ENCODE assay signal across 13 cellular contexts in the genomic region with DNA sequence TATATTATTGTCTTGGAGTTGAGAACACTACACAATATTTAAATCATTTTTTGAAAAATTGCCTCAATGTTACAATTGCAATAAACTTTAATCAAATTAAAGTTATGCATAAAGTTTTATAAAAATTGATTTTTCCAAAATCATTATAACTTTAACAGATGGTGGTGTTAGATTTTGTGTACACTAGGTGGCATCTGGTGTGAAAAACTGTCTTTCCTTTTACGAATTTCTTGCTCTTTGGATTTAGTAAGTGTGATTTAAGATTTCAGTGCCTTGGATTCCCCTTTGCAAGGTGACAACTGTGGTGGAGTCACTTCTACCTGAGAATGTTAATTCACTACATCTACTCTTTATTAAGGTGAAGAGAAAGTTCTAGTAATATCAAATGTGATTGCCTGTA.
DNase-seq lines count a peak whose midpoint lies in the region; ATAC-seq, FAIRE-seq and TF ChIP-seq lines count a peak whose summit lies in the region.
"Had no signal": no experiment of that assay in that cellular context is flagged by ENCODE, and none has a peak within 500 bp of the region (broad histone marks: within the 10 kb centered on the region; RNA-seq: fewer than 3 reads in every experiment).

No MANE protein-coding gene starts in this region.

- ATAC-seq in activated CD8-positive, alpha-beta T cell treated with anti-CD3 and anti-CD28 coated beads for 36 hours = no peak
- ATAC-seq: activated naive CD8-positive, alpha-beta T cell treated with anti-CD3 and anti-CD28 coated beads, Interleukin-2, amount 50 U/mL, for 24 hours; effector memory CD8-positive, alpha-beta T cell had no signal

- in situ Hi-C loops in astrocyte of the spinal cord (cut with HindIII; ENCODE audit: low sequenced_read_pairs) = no loop called here

- intact Hi-C loops in activated T-helper 1 cell treated with anti-CD3 and anti-CD28 coated beads, Interleukin-12 subunit alpha, Interleukin-12 subunit beta, Interleukin-2, Interleukin-4 antibody, amounts not matched to agents 30 ng/mL and 10 ng/mL and 1 ng/mL, durations not matched to agents 14 hours and 24 hours and 36 hours (cut with micrococcal nuclease) = loop anchor here (5.0 kb wide), 1 partner anchor 136 kb away; no protein-coding TSS in a partner anchor
- intact Hi-C loops in activated CD8-positive, alpha-beta T cell treated with anti-CD3 and anti-CD28 coated beads for 36 hours (cut with micrococcal nuclease) = loop anchor here (10.0 kb wide), 1 partner anchor 138 kb away; no protein-coding TSS in a partner anchor

- no peak overlapping the region for H3K4me3 ChIP-seq in astrocyte of the spinal cord (ENCODE audit: low read depth, low read length)

- no peak overlapping the region for H3K27ac Mint-ChIP-seq in activated T-helper 1 cell treated with anti-CD3 and anti-CD28 coated beads, Interleukin-12 subunit alpha, Interleukin-12 subunit beta, Interleukin-2, Interleukin-4 antibody, amounts not matched to agents 30 ng/mL and 10 ng/mL and 1 ng/mL, durations not matched to agents 14 hours and 24 hours and 36 hours
- no peak overlapping the region for H3K27ac Mint-ChIP-seq in activated CD8-positive, alpha-beta T cell treated with anti-CD3 and anti-CD28 coated beads for 36 hours
- H3K27ac Mint-ChIP-seq: activated naive CD8-positive, alpha-beta T cell treated with anti-CD3 and anti-CD28 coated beads, Interleukin-2, amount 50 U/mL, for 24 hours; effector memory CD8-positive, alpha-beta T cell had no signal

- H3K27me3 Mint-ChIP-seq in activated T-helper 1 cell treated with anti-CD3 and anti-CD28 coated beads, Interleukin-12 subunit alpha, Interleukin-12 subunit beta, Interleukin-2, Interleukin-4 antibody, amounts not matched to agents 30 ng/mL and 10 ng/mL and 1 ng/mL, durations not matched to agents 14 hours and 24 hours and 36 hours (ENCODE audit: insufficient read depth) = peaks cover 5% of the 10 kb centered on the region
- peaks cover 2% of the 10 kb centered on the region for H3K27me3 Mint-ChIP-seq in activated CD8-positive, alpha-beta T cell treated with anti-CD3 and anti-CD28 coated beads for 36 hours

- FAIRE-seq in A204.1 (lab: Jason Lieb, UNC) = peak; percentile 11
- FAIRE-seq: GM18507 had no signal

- H3K4me3 Mint-ChIP-seq in activated T-helper 1 cell treated with anti-CD3 and anti-CD28 coated beads, Interleukin-12 subunit alpha, Interleukin-12 subunit beta, Interleukin-2, Interleukin-4 antibody, amounts not matched to agents 30 ng/mL and 10 ng/mL and 1 ng/mL, durations not matched to agents 14 hours and 24 hours and 36 hours = no peak overlapping the region
- no peak overlapping the region for H3K4me3 Mint-ChIP-seq in activated CD8-positive, alpha-beta T cell treated with anti-CD3 and anti-CD28 coated beads for 36 hours
- H3K4me3 Mint-ChIP-seq: activated naive CD8-positive, alpha-beta T cell treated with anti-CD3 and anti-CD28 coated beads, Interleukin-2, amount 50 U/mL, for 24 hours; effector memory CD8-positive, alpha-beta T cell had no signal

- POLR2A ChIA-PET in activated CD8-positive, alpha-beta T cell treated with anti-CD3 and anti-CD28 coated beads for 36 hours (lab: Charles Lee) = no interaction called here

- H3K4me1 Mint-ChIP-seq in activated T-helper 1 cell treated with anti-CD3 and anti-CD28 coated beads, Interleukin-12 subunit alpha, Interleukin-12 subunit beta, Interleukin-2, Interleukin-4 antibody, amounts not matched to agents 30 ng/mL and 10 ng/mL and 1 ng/mL, durations not matched to agents 14 hours and 24 hours and 36 hours (ENCODE audit: low read depth) = no peaks in the 10 kb centered on the region
- no peaks in the 10 kb centered on the region for H3K4me1 Mint-ChIP-seq in activated CD8-positive, alpha-beta T cell treated with anti-CD3 and anti-CD28 coated beads for 36 hours (ENCODE audit: low read depth)
- H3K4me1 Mint-ChIP-seq: activated naive CD8-positive, alpha-beta T cell treated with anti-CD3 and anti-CD28 coated beads, Interleukin-2, amount 50 U/mL, for 24 hours had no signal

- TF ChIP-seq CTCF in astrocyte of the spinal cord (IDR thresholded peaks at IDR 0.05; ENCODE audit: low read depth, low read length) = peak; percentile 32
- no peak for TF ChIP-seq CTCF in activated CD8-positive, alpha-beta T cell treated with anti-CD3 and anti-CD28 coated beads for 36 hours (IDR thresholded peaks at IDR 0.05)

- no peaks in the 10 kb centered on the region for H3K9me3 Mint-ChIP-seq in activated T-helper 1 cell treated with anti-CD3 and anti-CD28 coated beads, Interleukin-12 subunit alpha, Interleukin-12 subunit beta, Interleukin-2, Interleukin-4 antibody, amounts not matched to agents 30 ng/mL and 10 ng/mL and 1 ng/mL, durations not matched to agents 14 hours and 24 hours and 36 hours
- H3K9me3 Mint-ChIP-seq in activated CD8-positive, alpha-beta T cell treated with anti-CD3 and anti-CD28 coated beads for 36 hours = no peaks in the 10 kb centered on the region
- H3K9me3 Mint-ChIP-seq: activated naive CD8-positive, alpha-beta T cell treated with anti-CD3 and anti-CD28 coated beads, Interleukin-2, amount 50 U/mL, for 24 hours; effector memory CD8-positive, alpha-beta T cell had no signal

- H3K27ac ChIP-seq in caudate nucleus (ENCODE audit: low read depth, low read length) = no peak overlapping the region

- CTCF ChIA-PET in activated CD8-positive, alpha-beta T cell treated with anti-CD3 and anti-CD28 coated beads for 36 hours (lab: Charles Lee) = no interaction called here

- no peaks in the 10 kb centered on the region for H3K36me3 Mint-ChIP-seq in activated T-helper 1 cell treated with anti-CD3 and anti-CD28 coated beads, Interleukin-12 subunit alpha, Interleukin-12 subunit beta, Interleukin-2, Interleukin-4 antibody, amounts not matched to agents 30 ng/mL and 10 ng/mL and 1 ng/mL, durations not matched to agents 14 hours and 24 hours and 36 hours (ENCODE audit: low read depth)
- no peaks in the 10 kb centered on the region for H3K36me3 Mint-ChIP-seq in activated CD8-positive, alpha-beta T cell treated with anti-CD3 and anti-CD28 coated beads for 36 hours (ENCODE audit: low read depth)

- DNase-seq in HT-29 (ENCODE audit: low spot score) = peak; percentile 32
- DNase-seq in astrocyte of the spinal cord (ENCODE audit: low read depth, low spot score) = peak; percentile 38
- peak; percentile 46 for DNase-seq in iris pigment epithelial cell (ENCODE audit: low read depth)
- DNase-seq in activated T-helper 1 cell treated with anti-CD3 and anti-CD28 coated beads, Interleukin-12 subunit alpha, Interleukin-12 subunit beta, Interleukin-2, Interleukin-4 antibody, amounts not matched to agents 30 ng/mL and 10 ng/mL and 1 ng/mL, durations not matched to agents 14 hours and 24 hours and 36 hours (ENCODE audit: low spot score) = no peak
- no peak for DNase-seq in activated CD8-positive, alpha-beta T cell treated with anti-CD3 and anti-CD28 coated beads for 36 hours
- DNase-seq in caudate nucleus (lab: John Stamatoyannopoulos, UW) = no peak
- DNase-seq in NCI-H774 (lab: John Stamatoyannopoulos, UW) = no peak
- DNase-seq: activated naive CD8-positive, alpha-beta T cell treated with anti-CD3 and anti-CD28 coated beads, Interleukin-2, amount 50 U/mL, for 24 hours; effector memory CD8-positive, alpha-beta T cell; MV-4-11; SIG-M5 had no signal

Comparison
In these comparisons a context has a peak if more than half of its experiments do, and no peak if none do; other contexts are left out.
1. DNase-seq: peak in HT-29 (single experiment), astrocyte of the spinal cord (single experiment) and iris pigment epithelial cell (single experiment); none in activated T-helper 1 cell treated with anti-CD3 and anti-CD28 coated beads, Interleukin-12 subunit alpha, Interleukin-12 subunit beta, Interleukin-2, Interleukin-4 antibody, amounts not matched to agents 30 ng/mL and 10 ng/mL and 1 ng/mL, durations not matched to agents 14 hours and 24 hours and 36 hours (single experiment), activated CD8-positive, alpha-beta T cell treated with anti-CD3 and anti-CD28 coated beads for 36 hours (single experiment), caudate nucleus (0 of 61) and NCI-H774 (single experiment).